1 cellular context compared by ENCODE assay signal in genomic region chr18:9614401-9615279, GRCh38.
TF ChIP-seq lines count a peak whose summit lies in the region.

Gene PPP4R1 (minus strand): TSS chr18:9614559. CDS start chr18:9614484, 75 bp downstream.

TF ChIP-seq in HepG2, 621 proteins besides CTCF, POLR2A, EP300 and RAD21 (continued from another document and continues in another):
- TF ChIP-seq, protein P1, sequence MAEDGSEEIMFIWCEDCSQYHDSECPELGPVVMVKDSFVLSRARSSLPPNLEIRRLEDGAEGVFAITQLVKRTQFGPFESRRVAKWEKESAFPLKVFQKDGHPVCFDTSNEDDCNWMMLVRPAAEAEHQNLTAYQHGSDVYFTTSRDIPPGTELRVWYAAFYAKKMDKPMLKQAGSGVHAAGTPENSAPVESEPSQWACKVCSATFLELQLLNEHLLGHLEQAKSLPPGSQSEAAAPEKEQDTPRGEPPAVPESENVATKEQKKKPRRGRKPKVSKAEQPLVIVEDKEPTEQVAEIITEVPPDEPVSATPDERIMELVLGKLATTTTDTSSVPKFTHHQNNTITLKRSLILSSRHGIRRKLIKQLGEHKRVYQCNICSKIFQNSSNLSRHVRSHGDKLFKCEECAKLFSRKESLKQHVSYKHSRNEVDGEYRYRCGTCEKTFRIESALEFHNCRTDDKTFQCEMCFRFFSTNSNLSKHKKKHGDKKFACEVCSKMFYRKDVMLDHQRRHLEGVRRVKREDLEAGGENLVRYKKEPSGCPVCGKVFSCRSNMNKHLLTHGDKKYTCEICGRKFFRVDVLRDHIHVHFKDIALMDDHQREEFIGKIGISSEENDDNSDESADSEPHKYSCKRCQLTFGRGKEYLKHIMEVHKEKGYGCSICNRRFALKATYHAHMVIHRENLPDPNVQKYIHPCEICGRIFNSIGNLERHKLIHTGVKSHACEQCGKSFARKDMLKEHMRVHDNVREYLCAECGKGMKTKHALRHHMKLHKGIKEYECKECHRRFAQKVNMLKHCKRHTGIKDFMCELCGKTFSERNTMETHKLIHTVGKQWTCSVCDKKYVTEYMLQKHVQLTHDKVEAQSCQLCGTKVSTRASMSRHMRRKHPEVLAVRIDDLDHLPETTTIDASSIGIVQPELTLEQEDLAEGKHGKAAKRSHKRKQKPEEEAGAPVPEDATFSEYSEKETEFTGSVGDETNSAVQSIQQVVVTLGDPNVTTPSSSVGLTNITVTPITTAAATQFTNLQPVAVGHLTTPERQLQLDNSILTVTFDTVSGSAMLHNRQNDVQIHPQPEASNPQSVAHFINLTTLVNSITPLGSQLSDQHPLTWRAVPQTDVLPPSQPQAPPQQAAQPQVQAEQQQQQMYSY (CRISPR knock-in tag; IDR thresholded peaks at IDR 0.05) = peak; percentile 37; the same call in 1 of the 2 replicates
- TF ChIP-seq ZNF567 (CRISPR knock-in tag; IDR thresholded peaks at IDR 0.05; ENCODE audit: borderline replicate concordance) = no peak; the same call in 1 of the 2 replicates
- TF ChIP-seq PATZ1 (CRISPR knock-in tag; IDR thresholded peaks at IDR 0.05) = peak; percentile 66; the same call in 1 of the 2 replicates
- TF ChIP-seq ZFP90 (CRISPR knock-in tag; IDR thresholded peaks at IDR 0.05; ENCODE audit: borderline replicate concordance) = no peak; the same call in 1 of the 2 replicates
- no peak for TF ChIP-seq MED13 (CRISPR knock-in tag; IDR thresholded peaks at IDR 0.05)
- TF ChIP-seq, protein P2, sequence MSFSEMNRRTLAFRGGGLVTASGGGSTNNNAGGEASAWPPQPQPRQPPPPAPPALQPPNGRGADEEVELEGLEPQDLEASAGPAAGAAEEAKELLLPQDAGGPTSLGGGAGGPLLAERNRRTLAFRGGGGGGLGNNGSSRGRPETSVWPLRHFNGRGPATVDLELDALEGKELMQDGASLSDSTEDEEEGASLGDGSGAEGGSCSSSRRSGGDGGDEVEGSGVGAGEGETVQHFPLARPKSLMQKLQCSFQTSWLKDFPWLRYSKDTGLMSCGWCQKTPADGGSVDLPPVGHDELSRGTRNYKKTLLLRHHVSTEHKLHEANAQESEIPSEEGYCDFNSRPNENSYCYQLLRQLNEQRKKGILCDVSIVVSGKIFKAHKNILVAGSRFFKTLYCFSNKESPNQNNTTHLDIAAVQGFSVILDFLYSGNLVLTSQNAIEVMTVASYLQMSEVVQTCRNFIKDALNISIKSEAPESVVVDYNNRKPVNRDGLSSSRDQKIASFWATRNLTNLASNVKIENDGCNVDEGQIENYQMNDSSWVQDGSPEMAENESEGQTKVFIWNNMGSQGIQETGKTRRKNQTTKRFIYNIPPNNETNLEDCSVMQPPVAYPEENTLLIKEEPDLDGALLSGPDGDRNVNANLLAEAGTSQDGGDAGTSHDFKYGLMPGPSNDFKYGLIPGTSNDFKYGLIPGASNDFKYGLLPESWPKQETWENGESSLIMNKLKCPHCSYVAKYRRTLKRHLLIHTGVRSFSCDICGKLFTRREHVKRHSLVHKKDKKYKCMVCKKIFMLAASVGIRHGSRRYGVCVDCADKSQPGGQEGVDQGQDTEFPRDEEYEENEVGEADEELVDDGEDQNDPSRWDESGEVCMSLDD (CRISPR knock-in tag; IDR thresholded peaks at IDR 0.05; ENCODE audit: borderline replicate concordance) = no peak
- no peak for TF ChIP-seq ZSCAN22 (CRISPR knock-in tag; IDR thresholded peaks at IDR 0.05)
- TF ChIP-seq ZFP82 (CRISPR knock-in tag; IDR thresholded peaks at IDR 0.05; ENCODE audit: borderline replicate concordance) = no peak
- no peak for TF ChIP-seq ZNF335 (CRISPR knock-in tag; IDR thresholded peaks at IDR 0.05)
- TF ChIP-seq ONECUT2 (CRISPR knock-in tag; IDR thresholded peaks at IDR 0.05) = no peak
- no peak for TF ChIP-seq RFX1 (IDR thresholded peaks at IDR 0.05)
- TF ChIP-seq BHLHE40 (IDR thresholded peaks at IDR 0.05; ENCODE audit: low read length) = no peak
- TF ChIP-seq KLF15 (CRISPR knock-in tag; IDR thresholded peaks at IDR 0.05; ENCODE audit: borderline replicate concordance) = no peak
- TF ChIP-seq ZNF33B (CRISPR knock-in tag; IDR thresholded peaks at IDR 0.05) = peak; percentile 70; the same call in 1 of the 2 replicates
- peak; percentile 43; the same call in 1 of the 2 replicates for TF ChIP-seq ISL2 (CRISPR knock-in tag; IDR thresholded peaks at IDR 0.05)
- TF ChIP-seq ZXDC (CRISPR knock-in tag; IDR thresholded peaks at IDR 0.05) = no peak
- TF ChIP-seq, protein P3, sequence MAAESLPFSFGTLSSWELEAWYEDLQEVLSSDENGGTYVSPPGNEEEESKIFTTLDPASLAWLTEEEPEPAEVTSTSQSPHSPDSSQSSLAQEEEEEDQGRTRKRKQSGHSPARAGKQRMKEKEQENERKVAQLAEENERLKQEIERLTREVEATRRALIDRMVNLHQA (CRISPR knock-in tag; IDR thresholded peaks at IDR 0.05) = no peak
- TF ChIP-seq ZBTB34 (CRISPR knock-in tag; IDR thresholded peaks at IDR 0.05) = no peak
- no peak for TF ChIP-seq SP1 (IDR thresholded peaks at IDR 0.05)
- no peak for TF ChIP-seq SP1 (CRISPR knock-in tag; IDR thresholded peaks at IDR 0.05)
- TF ChIP-seq MYPOP (CRISPR knock-in tag; IDR thresholded peaks at IDR 0.05) = 0 out of 2 replicates have a peak, but pooled peaks have one; percentile 14
- no peak for TF ChIP-seq ZBTB40 (IDR thresholded peaks at IDR 0.05)
- TF ChIP-seq ZBTB40 (CRISPR knock-in tag; IDR thresholded peaks at IDR 0.05) = peak; percentile 59; the same call in 1 of the 2 replicates
- TF ChIP-seq ETV6 (CRISPR knock-in tag; conservative IDR thresholded peaks at IDR 0.05) = 0 out of 2 replicates have a peak, but pooled peaks have one; percentile 36
- TF ChIP-seq ZNF879 (CRISPR knock-in tag; IDR thresholded peaks at IDR 0.05) = 0 out of 2 replicates have a peak, but pooled peaks have one; percentile 65
- no peak for TF ChIP-seq SIN3B (IDR thresholded peaks at IDR 0.05; ENCODE audit: low read length)
- TF ChIP-seq ZNF589 (CRISPR knock-in tag; conservative IDR thresholded peaks at IDR 0.05) = no peak
- TF ChIP-seq, protein P4, sequence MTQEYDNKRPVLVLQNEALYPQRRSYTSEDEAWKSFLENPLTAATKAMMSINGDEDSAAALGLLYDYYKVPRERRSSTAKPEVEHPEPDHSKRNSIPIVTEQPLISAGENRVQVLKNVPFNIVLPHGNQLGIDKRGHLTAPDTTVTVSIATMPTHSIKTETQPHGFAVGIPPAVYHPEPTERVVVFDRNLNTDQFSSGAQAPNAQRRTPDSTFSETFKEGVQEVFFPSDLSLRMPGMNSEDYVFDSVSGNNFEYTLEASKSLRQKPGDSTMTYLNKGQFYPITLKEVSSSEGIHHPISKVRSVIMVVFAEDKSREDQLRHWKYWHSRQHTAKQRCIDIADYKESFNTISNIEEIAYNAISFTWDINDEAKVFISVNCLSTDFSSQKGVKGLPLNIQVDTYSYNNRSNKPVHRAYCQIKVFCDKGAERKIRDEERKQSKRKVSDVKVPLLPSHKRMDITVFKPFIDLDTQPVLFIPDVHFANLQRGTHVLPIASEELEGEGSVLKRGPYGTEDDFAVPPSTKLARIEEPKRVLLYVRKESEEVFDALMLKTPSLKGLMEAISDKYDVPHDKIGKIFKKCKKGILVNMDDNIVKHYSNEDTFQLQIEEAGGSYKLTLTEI (CRISPR knock-in tag; conservative IDR thresholded peaks at IDR 0.05) = no peak
